In genomic region chr4:2686379-2687265, GRCh38 we compare ENCODE assay signal across 24 cellular contexts.
DNase-seq lines count a peak whose midpoint lies in the region; ATAC-seq and TF ChIP-seq lines count a peak whose summit lies in the region.
"Had no signal": no experiment of that assay in that cellular context is flagged by ENCODE, and none has a peak within 500 bp of the region (broad histone marks: within the 10 kb centered on the region; RNA-seq: fewer than 3 reads in every experiment).

No MANE protein-coding gene starts in this region.

- no peaks in the 10 kb centered on the region for H3K27me3 Mint-ChIP-seq in activated T-cell treated with anti-CD3 and anti-CD28 coated beads, Interleukin-2, amount 50 U/mL, for 24 hours
- no peaks in the 10 kb centered on the region for H3K27me3 Mint-ChIP-seq in T-helper 17 cell
- no peaks in the 10 kb centered on the region for H3K27me3 Mint-ChIP-seq in stimulated activated memory B cell treated with anti-CD40 and anti-IgM and Interleukin-4, amounts not matched to agents 10 μg/mL and 1 μg/mL and 100 μg/mL, for 72 hours
- H3K27me3 Mint-ChIP-seq: T-cell had no signal

- no peak for DNase-seq in activated T-cell treated with anti-CD3 and anti-CD28 coated beads, Interleukin-2, amount 50 U/mL, for 24 hours
- no peak for DNase-seq in activated T-cell treated with anti-CD3 and anti-CD28 coated beads, Interleukin-2, amount 50 U/mL, for 1 hour
- DNase-seq in T-helper 17 cell (no peak), foreskin keratinocyte (peak; percentile 4 to 36), NCI-H748 treated with DMSO at 0.1 percent for 48 hours (lab: John Stamatoyannopoulos, UW) (no peak), EL (no peak)
- no peak for DNase-seq in stimulated activated CD4-positive, alpha-beta T cell treated with anti-CD3 and anti-CD28 coated beads, Interleukin-1b, Interleukin-23, amount 100 ng/mL, for 48 hours
- DNase-seq: activated CD4-positive, alpha-beta T cell treated with anti-CD3 and anti-CD28 coated beads, Interleukin-2, amount 50 U/mL, for 4 hours; activated CD8-positive, alpha-beta memory T cell treated with anti-CD3 and anti-CD28 coated beads, Interleukin-2, amount 50 U/mL, for 48 hours; activated naive CD4-positive, alpha-beta T cell treated with Interleukin-2 at 50 U/mL for 16 hours; effector CD8-positive, alpha-beta T cell; GM23248; IMR-90; left ventricle myocardium inferior; MM.1S; NCI-H1436 treated with DMSO at 0.1 percent for 48 hours; NCI-H2227 treated with DMSO at 0.1 percent for 48 hours; Right ventricle myocardium superior; stimulated activated CD4-positive, alpha-beta T cell treated with anti-CD3 and anti-CD28 coated beads, Interleukin-4, amount 100 ng/mL, for 1 hour; T-cell had no signal

- no peak overlapping the region for H3K27ac ChIP-seq in foreskin keratinocyte
- H3K27ac ChIP-seq: A549, ascending aorta, GM23248, left ventricle myocardium inferior, neutrophil had no signal

- no peaks in the 10 kb centered on the region for H3K27me3 ChIP-seq in foreskin keratinocyte
- H3K27me3 ChIP-seq: ascending aorta, neutrophil had no signal

- H3K9me3 Mint-ChIP-seq in activated T-cell treated with anti-CD3 and anti-CD28 coated beads, Interleukin-2, amount 50 U/mL, for 24 hours, result no peaks in the 10 kb centered on the region
- H3K9me3 Mint-ChIP-seq in stimulated activated memory B cell treated with anti-CD40 and anti-IgM and Interleukin-4, amounts not matched to agents 10 μg/mL and 1 μg/mL and 100 μg/mL, for 72 hours, result no peaks in the 10 kb centered on the region
- H3K9me3 Mint-ChIP-seq: T-cell had no signal

- H3K4me1 ChIP-seq in foreskin keratinocyte, result no peaks in the 10 kb centered on the region
- H3K4me1 ChIP-seq: A549, ascending aorta had no signal

- H3K27ac Mint-ChIP-seq in activated T-cell treated with anti-CD3 and anti-CD28 coated beads, Interleukin-2, amount 50 U/mL, for 24 hours, result peak overlapping the region; percentile 72
- H3K27ac Mint-ChIP-seq in T-helper 17 cell, result peak overlapping the region; percentile 53
- peak overlapping the region; percentile 54 for H3K27ac Mint-ChIP-seq in stimulated activated memory B cell treated with anti-CD40 and anti-IgM and Interleukin-4, amounts not matched to agents 10 μg/mL and 1 μg/mL and 100 μg/mL, for 72 hours

- H3K36me3 Mint-ChIP-seq in activated T-cell treated with anti-CD3 and anti-CD28 coated beads, Interleukin-2, amount 50 U/mL, for 24 hours (ENCODE audit: low read depth), result peaks cover 93% of the 10 kb centered on the region
- H3K36me3 Mint-ChIP-seq in T-helper 17 cell (ENCODE audit: low read depth), result peaks cover 13% of the 10 kb centered on the region
- peaks cover 57% of the 10 kb centered on the region for H3K36me3 Mint-ChIP-seq in stimulated activated memory B cell treated with anti-CD40 and anti-IgM and Interleukin-4, amounts not matched to agents 10 μg/mL and 1 μg/mL and 100 μg/mL, for 72 hours

- H3K4me3 Mint-ChIP-seq in activated T-cell treated with anti-CD3 and anti-CD28 coated beads, Interleukin-2, amount 50 U/mL, for 24 hours, result no peak overlapping the region
- no peak overlapping the region for H3K4me3 Mint-ChIP-seq in T-helper 17 cell
- no peak overlapping the region for H3K4me3 Mint-ChIP-seq in stimulated activated memory B cell treated with anti-CD40 and anti-IgM and Interleukin-4, amounts not matched to agents 10 μg/mL and 1 μg/mL and 100 μg/mL, for 72 hours
- H3K4me3 Mint-ChIP-seq: T-cell had no signal

- peaks cover 31% of the 10 kb centered on the region for H3K4me1 Mint-ChIP-seq in activated T-cell treated with anti-CD3 and anti-CD28 coated beads, Interleukin-2, amount 50 U/mL, for 24 hours (ENCODE audit: low read depth)
- H3K4me1 Mint-ChIP-seq in T-helper 17 cell, result peaks cover 22% of the 10 kb centered on the region
- H3K4me1 Mint-ChIP-seq in stimulated activated memory B cell treated with anti-CD40 and anti-IgM and Interleukin-4, amounts not matched to agents 10 μg/mL and 1 μg/mL and 100 μg/mL, for 72 hours, result peaks cover 28% of the 10 kb centered on the region

- no peaks in the 10 kb centered on the region for H3K9me3 ChIP-seq in T-helper 17 cell (ENCODE audit: control insufficient read depth, low read length, poor library complexity, severe bottlenecking)
- H3K9me3 ChIP-seq: A549, ascending aorta, left ventricle myocardium inferior, neutrophil had no signal

- ATAC-seq in T-helper 17 cell (no peak), foreskin keratinocyte (no peak)
- no peak for ATAC-seq in stimulated activated memory B cell treated with anti-CD40 and anti-IgM and Interleukin-4, amounts not matched to agents 10 μg/mL and 1 μg/mL and 100 μg/mL, for 72 hours
- ATAC-seq: A549, T-cell had no signal

- TF ChIP-seq CTCF in foreskin keratinocyte (conservative IDR thresholded peaks at IDR 0.05), result no peak

Comparison
In these comparisons a context has a peak if more than half of its experiments do, and no peak if none do; other contexts are left out.
1. DNase-seq: peak in foreskin keratinocyte (2 of 2); none in activated T-cell treated with anti-CD3 and anti-CD28 coated beads, Interleukin-2, amount 50 U/mL, for 24 hours (single experiment), activated T-cell treated with anti-CD3 and anti-CD28 coated beads, Interleukin-2, amount 50 U/mL, for 1 hour (single experiment), T-helper 17 cell (0 of 3), NCI-H748 treated with DMSO at 0.1 percent for 48 hours (single experiment), stimulated activated CD4-positive, alpha-beta T cell treated with anti-CD3 and anti-CD28 coated beads, Interleukin-1b, Interleukin-23, amount 100 ng/mL, for 48 hours (single experiment) and EL (single experiment).
2. Peak in every context shown above with its lines, with median percentiles within 50 percentile points of each other: H3K27ac Mint-ChIP-seq.